24 cellular contexts compared by ENCODE assay signal in genomic region chr15:80496101-80496500, GRCh38.
DNase-seq lines count a peak whose midpoint lies in the region; ATAC-seq, FAIRE-seq and TF ChIP-seq lines count a peak whose summit lies in the region.
"Had no signal": no experiment of that assay in that cellular context is flagged by ENCODE, and none has a peak within 500 bp of the region (broad histone marks: within the 10 kb centered on the region; RNA-seq: fewer than 3 reads in every experiment).

No MANE protein-coding gene starts in this region.

- TF ChIP-seq CTCF in A549 (IDR thresholded peaks at IDR 0.05) (no peak), H9 (conservative IDR thresholded peaks at IDR 0.05) (no peak), coronary artery (IDR thresholded peaks at IDR 0.05) (no peak), osteoblast (IDR thresholded peaks at IDR 0.05; ENCODE audit: extremely low read depth, low read depth, low read length) (no peak), A673 (conservative IDR thresholded peaks at IDR 0.05; ENCODE audit: low read depth, low read length) (no peak)

- no peak overlapping the region for H2BK120ac ChIP-seq in H9 (ENCODE audit: low read depth, low read length, poor library complexity, severe bottlenecking)

- H3K36me3 ChIP-seq in osteoblast (ENCODE audit: insufficient read depth, low read length) (no peaks in the 10 kb centered on the region), A673 (ENCODE audit: insufficient read depth, low read length, poor library complexity, severe bottlenecking) (no peaks in the 10 kb centered on the region)
- H3K36me3 ChIP-seq: BE2C, Peyer's patch, SJCRH30 had no signal

- peaks cover 28 to 30% of the 10 kb centered on the region in 2 experiments for H3K4me1 Mint-ChIP-seq in H9
- H3K4me1 Mint-ChIP-seq: CD4-positive, CD25-positive, alpha-beta regulatory T cell had no signal

- H3K4me2 ChIP-seq in A549 (peak overlapping the region; percentile 70; the same call in 2 of the 3 replicates), H9 (ENCODE audit: insufficient read depth, insufficient read length, low read length) (no peak overlapping the region), osteoblast (ENCODE audit: insufficient read depth, low read length) (no peak overlapping the region)

- H3K79me1 ChIP-seq in H9 (ENCODE audit: insufficient read depth, low read depth, low read length, poor library complexity, severe bottlenecking), result no peaks in the 10 kb centered on the region

- H3K27ac ChIP-seq in A549 (peak overlapping the region in 1 of 2 experiments; percentile 79; a peak in 2 of 6 replicates), H9 (ENCODE audit: insufficient read length, low read depth, low read length) (no peak overlapping the region), coronary artery (no peak overlapping the region), osteoblast (ENCODE audit: low read depth, low read length) (peak overlapping the region; percentile 5), A673 (ENCODE audit: low read depth, low read length, poor library complexity, severe bottlenecking) (no peak overlapping the region)
- H3K27ac ChIP-seq: Peyer's patch, SJCRH30 had no signal

- intact Hi-C loops in A673 (cut with micrococcal nuclease; ENCODE audit: unreplicated experiment), result no loop called here

- no peak overlapping the region for H2BK15ac ChIP-seq in H9 (ENCODE audit: low read depth, low read length)

- no peak for ATAC-seq in A549

- no peaks in the 10 kb centered on the region for H3K23me2 ChIP-seq in H9 (ENCODE audit: insufficient read length, low read depth, low read length, poor library complexity, severe bottlenecking)

- H3K14ac ChIP-seq in H9 (ENCODE audit: insufficient read depth, low read length), result no peak overlapping the region

- no peaks in the 10 kb centered on the region for H3K36me3 Mint-ChIP-seq in H9 (ENCODE audit: insufficient read depth in 1 of 3, low read depth in 3 of 3)
- H3K36me3 Mint-ChIP-seq: CD4-positive, CD25-positive, alpha-beta regulatory T cell had no signal

- no peak overlapping the region for H2BK12ac ChIP-seq in H9 (ENCODE audit: insufficient read length, low read depth, low read length)

- TF ChIP-seq POLR2A in A549 (IDR thresholded peaks at IDR 0.05; ENCODE audit: low read length), result no peak

- H4K5ac ChIP-seq in H9 (ENCODE audit: insufficient read length, low read depth, low read length), result no peak overlapping the region

- DNase-seq in A549 (ENCODE audit: low read depth in 1 of 2, low spot score in 1 of 2), result no peak
- peak; percentile 2 for DNase-seq in H9
- peak; percentile 1 for DNase-seq in coronary artery (ENCODE audit: low spot score)
- no peak for DNase-seq in osteoblast (ENCODE audit: insufficient read length, low spot score, missing footprints)
- no peak for DNase-seq in NCI-H69 (lab: John Stamatoyannopoulos, UW)
- DNase-seq in A673 (ENCODE audit: low spot score), result no peak
- DNase-seq in NCI-H526 treated with DMSO at 0.1 percent for 48 hours (lab: John Stamatoyannopoulos, UW), result no peak
- DNase-seq: BE2C; CD4-positive, CD25-positive, alpha-beta regulatory T cell; COR-L47; DMS153; Karpas-422; MV-4-11; NCI-H1105 treated with DMSO at 0.1 percent for 48 hours; NCI-H1694; NCI-H2081; NCI-H2171; NCI-H345; NCI-H524; Peyer's patch; SJCRH30 had no signal

- H3K18ac ChIP-seq in H9 (ENCODE audit: insufficient read length, low read depth, low read length), result no peak overlapping the region

- no peaks in the 10 kb centered on the region for H4K20me1 ChIP-seq in H9 (ENCODE audit: control insufficient read depth, insufficient read depth, insufficient read length)
- no peaks in the 10 kb centered on the region for H4K20me1 ChIP-seq in osteoblast (ENCODE audit: insufficient read depth, low read length)

- no peak overlapping the region for H4K91ac ChIP-seq in H9 (ENCODE audit: insufficient read length, low read depth, low read length)

- no peak for FAIRE-seq in A549 (lab: Jason Lieb, UNC)
- FAIRE-seq: G401.6, GM18507, H1 had no signal

- H3K4me1 ChIP-seq in A549, result peaks cover 35% of the 10 kb centered on the region
- H3K4me1 ChIP-seq in H9 (ENCODE audit: insufficient read depth, low read length), result peaks cover 4% of the 10 kb centered on the region; the same call in 1 of the 2 replicates
- peaks cover 37% of the 10 kb centered on the region for H3K4me1 ChIP-seq in osteoblast (ENCODE audit: insufficient read depth, low read length)
- no peaks in the 10 kb centered on the region for H3K4me1 ChIP-seq in A673 (ENCODE audit: insufficient read depth, low read length, poor library complexity, severe bottlenecking)
- H3K4me1 ChIP-seq: BE2C, Peyer's patch had no signal

- no peak overlapping the region for H3K56ac ChIP-seq in H9 (ENCODE audit: insufficient read length, low read depth, low read length)

- no peak overlapping the region for H3T11ph ChIP-seq in H9 (ENCODE audit: low read length)

- H3K79me2 ChIP-seq in H9 (ENCODE audit: insufficient read depth, low read length), result no peaks in the 10 kb centered on the region
- no peaks in the 10 kb centered on the region for H3K79me2 ChIP-seq in osteoblast (ENCODE audit: insufficient read depth, low read length)

- no peak overlapping the region for H3K23ac ChIP-seq in H9 (ENCODE audit: insufficient read length, low read depth, low read length)

- no peak overlapping the region for H3K4me3 Mint-ChIP-seq in H9
- H3K4me3 Mint-ChIP-seq: CD4-positive, CD25-positive, alpha-beta regulatory T cell had no signal

- no peak overlapping the region for H2AK5ac ChIP-seq in H9 (ENCODE audit: insufficient read length, low read length)

- no peaks in the 10 kb centered on the region for H3K27me3 Mint-ChIP-seq in H9 (ENCODE audit: low read depth)
- H3K27me3 Mint-ChIP-seq: CD4-positive, CD25-positive, alpha-beta regulatory T cell had no signal

- H2BK5ac ChIP-seq in H9 (ENCODE audit: insufficient read length, low read length), result no peak overlapping the region

- no peaks in the 10 kb centered on the region for H3K9me3 Mint-ChIP-seq in H9

- no peak for TF ChIP-seq RAD21 in A549 (conservative IDR thresholded peaks at IDR 0.05 in 1 of 2, IDR thresholded peaks at IDR 0.05 in 1 of 2)

- CTCF ChIA-PET in A549 (lab: Yijun Ruan, JAX) (interaction anchor here (0.7 to 2.0 kb wide), 5 partner anchors 38 to 474 kb away, joined by 3 to 10 read pairs (median 3); partner anchors contain the start of gene CEMIP), A673 (lab: Charles Lee) (no interaction called here)

- H4K8ac ChIP-seq in H9 (replicated peaks; ENCODE audit: insufficient read length, low read depth, low read length), result no peak overlapping the region

- no TSS peak for BruUV-seq in A673 (replicated peaks; lab: Mats Ljungman, UMichigan)

- POLR2A ChIA-PET in A549 (lab: Yijun Ruan, JAX) (no interaction called here), A673 (lab: Charles Lee; ENCODE audit: low non-redundant PET) (no interaction called here)

- H3K27ac Mint-ChIP-seq in H9, result no peak overlapping the region
- H3K27ac Mint-ChIP-seq: CD4-positive, CD25-positive, alpha-beta regulatory T cell had no signal

- H3K4me3 ChIP-seq in A549 (no peak overlapping the region), coronary artery (no peak overlapping the region), osteoblast (ENCODE audit: insufficient read depth, low read length) (no peak overlapping the region), A673 (ENCODE audit: low read depth, low read length, poor library complexity, severe bottlenecking) (no peak overlapping the region)
- H3K4me3 ChIP-seq: Peyer's patch, SJCRH30 had no signal

- H2AFZ ChIP-seq in H9 (ENCODE audit: low read length), result no peak overlapping the region
- H2AFZ ChIP-seq in osteoblast (ENCODE audit: low read length), result no peak overlapping the region

- WGBS in A549 (ENCODE audit: missing lambda C conversion rate), result 92% methylated on average over 2 of the region's 2 CpGs
- no CpG with 5 or more reads among the region's 2 CpGs for WGBS in H9 (ENCODE audit: extremely low coverage, insufficient read length, low lambda C conversion rate)

- no peak overlapping the region for H3K9ac ChIP-seq in H9 (ENCODE audit: extremely low read depth, insufficient read length, low read length)

- H3K27me3 ChIP-seq in H9 (ENCODE audit: insufficient read depth, low read length) (no peaks in the 10 kb centered on the region), osteoblast (ENCODE audit: insufficient read depth, low read length) (no peaks in the 10 kb centered on the region), A673 (replicated peaks; ENCODE audit: insufficient read depth, low read depth, low read length, poor library complexity) (no peaks in the 10 kb centered on the region)
- H3K27me3 ChIP-seq: BE2C, Peyer's patch, SJCRH30 had no signal

- TF ChIP-seq EP300 in A549 (IDR thresholded peaks at IDR 0.05), result no peak

- H3K9me3 ChIP-seq in A549 (no peaks in the 10 kb centered on the region), H9 (ENCODE audit: control insufficient read depth, low read depth, low read length) (no peaks in the 10 kb centered on the region), osteoblast (ENCODE audit: low read depth, low read length) (no peaks in the 10 kb centered on the region), A673 (ENCODE audit: low read depth, low read length, poor library complexity, severe bottlenecking) (no peaks in the 10 kb centered on the region)
- H3K9me3 ChIP-seq: BE2C, Peyer's patch, SJCRH30 had no signal

- H2BK20ac ChIP-seq in H9 (ENCODE audit: low read depth, low read length, poor library complexity, severe bottlenecking), result no peak overlapping the region

- no peak overlapping the region for H3K4ac ChIP-seq in H9 (ENCODE audit: low read depth, low read length)

TF ChIP-seq in A549, 52 proteins besides CTCF, POLR2A, EP300 and RAD21:
- TF ChIP-seq BCL3 (IDR thresholded peaks at IDR 0.05), result no peak
- no peak for TF ChIP-seq JUNB (IDR thresholded peaks at IDR 0.05)
- no peak for TF ChIP-seq KDM5A (IDR thresholded peaks at IDR 0.05)
TF ChIP-seq in A549: peak in this region for 0.

Comparison
In these comparisons a context has a peak if more than half of its experiments do, and no peak if none do; other contexts are left out.
1. DNase-seq: peak in H9 (single experiment) and coronary artery (single experiment); none in A549 (0 of 2), osteoblast (single experiment), NCI-H69 (single experiment), A673 (single experiment) and NCI-H526 treated with DMSO at 0.1 percent for 48 hours (single experiment).